ENCODE assay signal across 8 cellular contexts in the genomic region with DNA sequence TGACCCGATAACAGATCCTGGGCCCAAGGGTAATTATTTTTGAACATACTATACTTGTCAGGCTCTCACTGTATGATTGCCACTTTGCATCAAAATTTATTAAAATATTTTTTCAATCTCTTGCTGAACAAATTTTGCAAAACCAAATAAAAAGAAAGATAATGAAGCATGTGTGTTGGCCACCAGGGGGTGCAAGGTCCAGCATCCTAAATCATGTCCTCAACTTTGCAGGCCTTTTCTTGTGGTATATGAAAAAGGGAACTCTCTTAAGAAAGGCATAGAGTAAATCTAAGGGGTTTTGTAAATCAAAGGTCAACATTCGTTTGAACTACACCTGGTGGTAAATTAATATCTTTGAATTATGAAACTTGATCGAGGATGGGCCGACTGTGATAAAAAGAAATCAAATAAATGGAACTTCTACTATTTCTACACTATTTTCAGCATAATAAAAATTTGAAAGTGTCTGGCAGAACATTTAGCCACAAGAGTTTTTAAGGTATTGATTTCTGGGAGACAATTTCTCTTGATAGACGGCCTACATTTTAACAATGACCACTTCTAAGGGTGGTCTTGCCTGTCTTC.
A peak's percentile ranks its signal among the peaks of the same experiment; 100 is the strongest.
DNase-seq lines count a peak whose midpoint lies in the region; ATAC-seq and TF ChIP-seq lines count a peak whose summit lies in the region.

No MANE protein-coding gene starts in this region.

- no peaks in the 10 kb centered on the region for H3K27me3 Mint-ChIP-seq in activated CD8-positive, alpha-beta T cell treated with anti-CD3 and anti-CD28 coated beads for 36 hours
- no peaks in the 10 kb centered on the region for H3K27me3 Mint-ChIP-seq in activated CD8-positive, alpha-beta T cell treated with anti-CD3 and anti-CD28 coated beads, Interleukin-2, amount 10 ng/mL, durations not matched to agents 7 days and 5 days (ENCODE audit: low read depth)
- H3K27me3 Mint-ChIP-seq in endothelial cell (ENCODE audit: unreplicated experiment) (no peaks in the 10 kb centered on the region), osteocyte (ENCODE audit: unreplicated experiment) (no peaks in the 10 kb centered on the region)

- no peaks in the 10 kb centered on the region for H3K36me3 ChIP-seq in effector memory CD4-positive, alpha-beta T cell (ENCODE audit: control insufficient read depth, insufficient read depth, low read length)

- CTCF ChIA-PET in activated CD8-positive, alpha-beta T cell treated with anti-CD3 and anti-CD28 coated beads for 36 hours (lab: Charles Lee) = no interaction called here
- CTCF ChIA-PET in activated CD8-positive, alpha-beta T cell treated with anti-CD3 and anti-CD28 coated beads, Interleukin-2, amount 10 ng/mL, durations not matched to agents 7 days and 5 days (lab: Charles Lee) = interaction anchor here (0.5 kb wide), 1 partner anchor 1292 kb away, joined by 3 read pairs; no protein-coding TSS in a partner anchor

- POLR2A ChIA-PET in activated CD8-positive, alpha-beta T cell treated with anti-CD3 and anti-CD28 coated beads for 36 hours (lab: Charles Lee) = no interaction called here
- POLR2A ChIA-PET in activated CD8-positive, alpha-beta T cell treated with anti-CD3 and anti-CD28 coated beads, Interleukin-2, amount 10 ng/mL, durations not matched to agents 7 days and 5 days (lab: Charles Lee) = no interaction called here

- ATAC-seq in activated CD8-positive, alpha-beta T cell treated with anti-CD3 and anti-CD28 coated beads for 36 hours = no peak
- ATAC-seq in activated CD8-positive, alpha-beta T cell treated with anti-CD3 and anti-CD28 coated beads, Interleukin-2, amount 10 ng/mL, durations not matched to agents 7 days and 5 days = no peak
- ATAC-seq in GM21381 (IDR thresholded peaks at IDR 0.05; ENCODE audit: unreplicated experiment) (no peak), GM19328 (IDR thresholded peaks at IDR 0.05; ENCODE audit: unreplicated experiment) (no peak)

- H3K9me3 Mint-ChIP-seq in activated CD8-positive, alpha-beta T cell treated with anti-CD3 and anti-CD28 coated beads for 36 hours = peaks cover 5% of the 10 kb centered on the region
- H3K9me3 Mint-ChIP-seq in activated CD8-positive, alpha-beta T cell treated with anti-CD3 and anti-CD28 coated beads, Interleukin-2, amount 10 ng/mL, durations not matched to agents 7 days and 5 days (ENCODE audit: insufficient read depth) = peaks cover 6% of the 10 kb centered on the region
- H3K9me3 Mint-ChIP-seq in endothelial cell (ENCODE audit: unreplicated experiment) = no peaks in the 10 kb centered on the region
- H3K9me3 Mint-ChIP-seq in osteocyte (ENCODE audit: unreplicated experiment) = no peaks in the 10 kb centered on the region

- no peaks in the 10 kb centered on the region for H3K9me3 ChIP-seq in effector memory CD4-positive, alpha-beta T cell (ENCODE audit: control insufficient read depth, low read length)

- H3K4me1 ChIP-seq in effector memory CD4-positive, alpha-beta T cell (ENCODE audit: control insufficient read depth, insufficient read depth, low read length, poor library complexity, severe bottlenecking) = no peaks in the 10 kb centered on the region

- no peak overlapping the region for H3K4me3 Mint-ChIP-seq in activated CD8-positive, alpha-beta T cell treated with anti-CD3 and anti-CD28 coated beads for 36 hours
- no peak overlapping the region for H3K4me3 Mint-ChIP-seq in activated CD8-positive, alpha-beta T cell treated with anti-CD3 and anti-CD28 coated beads, Interleukin-2, amount 10 ng/mL, durations not matched to agents 7 days and 5 days
- H3K4me3 Mint-ChIP-seq in endothelial cell (ENCODE audit: unreplicated experiment) = no peak overlapping the region
- H3K4me3 Mint-ChIP-seq in osteocyte (ENCODE audit: unreplicated experiment) = no peak overlapping the region

- H3K27ac Mint-ChIP-seq in activated CD8-positive, alpha-beta T cell treated with anti-CD3 and anti-CD28 coated beads for 36 hours = no peak overlapping the region
- H3K27ac Mint-ChIP-seq in activated CD8-positive, alpha-beta T cell treated with anti-CD3 and anti-CD28 coated beads, Interleukin-2, amount 10 ng/mL, durations not matched to agents 7 days and 5 days = no peak overlapping the region
- H3K27ac Mint-ChIP-seq in endothelial cell (ENCODE audit: unreplicated experiment) (no peak overlapping the region), osteocyte (ENCODE audit: unreplicated experiment) (no peak overlapping the region)

- no peak overlapping the region for H3K4me3 ChIP-seq in effector memory CD4-positive, alpha-beta T cell (ENCODE audit: insufficient read depth, low read depth, low read length, poor library complexity, severe bottlenecking)

- peak; percentile 13 for DNase-seq in activated CD8-positive, alpha-beta T cell treated with anti-CD3 and anti-CD28 coated beads for 36 hours
- no peak for DNase-seq in activated CD8-positive, alpha-beta T cell treated with anti-CD3 and anti-CD28 coated beads, Interleukin-2, amount 10 ng/mL, durations not matched to agents 7 days and 5 days
- DNase-seq in NCI-H82 treated with DMSO at 0.1 percent for 48 hours (lab: John Stamatoyannopoulos, UW; ENCODE audit: unreplicated experiment) = peak; percentile 4
- DNase-seq in endothelial cell (ENCODE audit: low spot score) = peak; percentile 53
- no peak for DNase-seq in osteocyte (ENCODE audit: extremely low spot score, unreplicated experiment)
- no peak for DNase-seq in effector memory CD4-positive, alpha-beta T cell

- intact Hi-C loops in activated CD8-positive, alpha-beta T cell treated with anti-CD3 and anti-CD28 coated beads for 36 hours (cut with micrococcal nuclease) = no loop called here

- H3K27ac ChIP-seq in effector memory CD4-positive, alpha-beta T cell (ENCODE audit: insufficient read depth, low read length, poor library complexity, severe bottlenecking) = no peak overlapping the region

- H3K4me1 Mint-ChIP-seq in activated CD8-positive, alpha-beta T cell treated with anti-CD3 and anti-CD28 coated beads for 36 hours (ENCODE audit: low read depth) = no peaks in the 10 kb centered on the region
- H3K4me1 Mint-ChIP-seq in activated CD8-positive, alpha-beta T cell treated with anti-CD3 and anti-CD28 coated beads, Interleukin-2, amount 10 ng/mL, durations not matched to agents 7 days and 5 days (ENCODE audit: low read depth) = no peaks in the 10 kb centered on the region
- H3K4me1 Mint-ChIP-seq in endothelial cell (ENCODE audit: unreplicated experiment) = no peaks in the 10 kb centered on the region
- no peaks in the 10 kb centered on the region for H3K4me1 Mint-ChIP-seq in osteocyte (ENCODE audit: unreplicated experiment)

- H3K36me3 Mint-ChIP-seq in activated CD8-positive, alpha-beta T cell treated with anti-CD3 and anti-CD28 coated beads for 36 hours (ENCODE audit: low read depth) = no peaks in the 10 kb centered on the region
- no peaks in the 10 kb centered on the region for H3K36me3 Mint-ChIP-seq in activated CD8-positive, alpha-beta T cell treated with anti-CD3 and anti-CD28 coated beads, Interleukin-2, amount 10 ng/mL, durations not matched to agents 7 days and 5 days (ENCODE audit: low read depth)
- no peaks in the 10 kb centered on the region for H3K36me3 Mint-ChIP-seq in endothelial cell (ENCODE audit: low read depth, unreplicated experiment)
- no peaks in the 10 kb centered on the region for H3K36me3 Mint-ChIP-seq in osteocyte (ENCODE audit: unreplicated experiment)

- no peaks in the 10 kb centered on the region for H3K27me3 ChIP-seq in effector memory CD4-positive, alpha-beta T cell (replicated peaks; ENCODE audit: control insufficient read depth, insufficient read depth, low read length, poor library complexity, severe bottlenecking)

- peak; percentile 23 for TF ChIP-seq CTCF in activated CD8-positive, alpha-beta T cell treated with anti-CD3 and anti-CD28 coated beads for 36 hours (IDR thresholded peaks at IDR 0.05)
- peak; percentile 97 for TF ChIP-seq CTCF in endothelial cell (IDR thresholded peaks at IDR 0.05; ENCODE audit: unreplicated experiment)
- peak; percentile 70 for TF ChIP-seq CTCF in osteocyte (IDR thresholded peaks at IDR 0.05)

Comparison
In these comparisons a context has a peak if more than half of its experiments do, and no peak if none do; other contexts are left out.
1. DNase-seq: peak in activated CD8-positive, alpha-beta T cell treated with anti-CD3 and anti-CD28 coated beads for 36 hours (single experiment), NCI-H82 treated with DMSO at 0.1 percent for 48 hours (single experiment) and endothelial cell (single experiment); none in activated CD8-positive, alpha-beta T cell treated with anti-CD3 and anti-CD28 coated beads, Interleukin-2, amount 10 ng/mL, durations not matched to agents 7 days and 5 days (single experiment), osteocyte (single experiment) and effector memory CD4-positive, alpha-beta T cell (0 of 3).
2. CTCF ChIP-seq: peak in every context shown above with its lines; median percentile 97 in endothelial cell; 70 in osteocyte; 23 in activated CD8-positive, alpha-beta T cell treated with anti-CD3 and anti-CD28 coated beads for 36 hours.